Comparison of ENCODE assay signal across 9 cellular contexts in genomic region chr2:45992021-45992745, GRCh38.
DNase-seq lines count a peak whose midpoint lies in the region; TF ChIP-seq lines count a peak whose summit lies in the region.
"Had no signal": no experiment of that assay in that cellular context is flagged by ENCODE, and none has a peak within 500 bp of the region (broad histone marks: within the 10 kb centered on the region; RNA-seq: fewer than 3 reads in every experiment).

No MANE protein-coding gene starts in this region.

- H3K4me1 ChIP-seq in muscle layer of colon (ENCODE audit: insufficient read depth, low read length), result peaks cover 36% of the 10 kb centered on the region
- H3K4me1 ChIP-seq in CD4-positive, alpha-beta memory T cell (ENCODE audit: insufficient read depth, low read length), result no peaks in the 10 kb centered on the region

- peaks cover 2 to 6% (median 4%) of the 10 kb centered on the region in 4 donors for H3K4me1 Mint-ChIP-seq in CD4-positive, alpha-beta memory T cell

- intact Hi-C loops in CD4-positive, alpha-beta memory T cell (cut with micrococcal nuclease), result loop anchor here (5.0 kb wide), 1 partner anchor 350 kb away; no protein-coding TSS in a partner anchor

- no peaks in the 10 kb centered on the region for H3K27me3 Mint-ChIP-seq in CD4-positive, alpha-beta memory T cell
- H3K27me3 Mint-ChIP-seq: activated naive CD8-positive, alpha-beta T cell had no signal

- H3K4me3 Mint-ChIP-seq in CD4-positive, alpha-beta memory T cell, result no peak overlapping the region
- H3K4me3 Mint-ChIP-seq: activated naive CD8-positive, alpha-beta T cell had no signal

- H3K27me3 ChIP-seq in muscle layer of colon (ENCODE audit: control insufficient read depth in 1 of 2, insufficient read depth in 2 of 2, low read length in 2 of 2), result no peaks in the 10 kb centered on the region
- H3K27me3 ChIP-seq in CD4-positive, alpha-beta memory T cell (ENCODE audit: insufficient read depth, low read length), result no peaks in the 10 kb centered on the region

- H3K9ac ChIP-seq in muscle layer of colon (ENCODE audit: low read length), result no peak overlapping the region

- no peak for TF ChIP-seq CTCF in AG10803 (conservative IDR thresholded peaks at IDR 0.05; ENCODE audit: low read length)

- peaks cover 0 to 9% of the 10 kb centered on the region in 2 donors for H3K36me3 Mint-ChIP-seq in CD4-positive, alpha-beta memory T cell
- H3K36me3 Mint-ChIP-seq: activated naive CD8-positive, alpha-beta T cell had no signal

- H3K36me3 ChIP-seq in muscle layer of colon (ENCODE audit: insufficient read depth, low read length), result peaks cover 4% of the 10 kb centered on the region
- H3K36me3 ChIP-seq in CD4-positive, alpha-beta memory T cell (ENCODE audit: insufficient read depth, low read length), result no peaks in the 10 kb centered on the region

- H3K9me3 ChIP-seq in muscle layer of colon (ENCODE audit: low read length), result no peaks in the 10 kb centered on the region
- H3K9me3 ChIP-seq in CD4-positive, alpha-beta memory T cell (ENCODE audit: control insufficient read depth in 1 of 2, low read length in 2 of 2), result no peaks in the 10 kb centered on the region

- POLR2A ChIA-PET in CD4-positive, alpha-beta memory T cell (lab: Charles Lee; ENCODE audit: partially characterized antibody), result no interaction called here

- no peaks in the 10 kb centered on the region for H3K9me3 Mint-ChIP-seq in CD4-positive, alpha-beta memory T cell

- CTCF ChIA-PET in CD4-positive, alpha-beta memory T cell (lab: Charles Lee; ENCODE audit: partially characterized antibody), result interaction anchor here (0.8 to 5.2 kb wide), 12 partner anchors 9 to 657 kb away, joined by 3 to 30 read pairs (median 5); no protein-coding TSS in a partner anchor

- DNase-seq in AG10803 (ENCODE audit: low read depth) (peak; percentile 99), NCI-H1092 (lab: John Stamatoyannopoulos, UW) (peak; percentile 63), ecto neural progenitor cell (ENCODE audit: low spot score) (peak; percentile 28), HUDEP-2 (lab: John Stamatoyannopoulos, UW; ENCODE audit: unreplicated experiment in 76 of 76) (no peak), putamen (ENCODE audit: low spot score) (no peak), CD1c-positive myeloid dendritic cell (ENCODE audit: extremely low spot score) (no peak)
- DNase-seq in CD4-positive, alpha-beta memory T cell, result no peak

- no peak overlapping the region for H3K27ac Mint-ChIP-seq in CD4-positive, alpha-beta memory T cell
- H3K27ac Mint-ChIP-seq: activated naive CD8-positive, alpha-beta T cell had no signal

- H3K27ac ChIP-seq in muscle layer of colon (ENCODE audit: low read depth, low read length), result peak overlapping the region; percentile 76
- no peak overlapping the region for H3K27ac ChIP-seq in CD4-positive, alpha-beta memory T cell (ENCODE audit: low read depth, low read length)

- H3K4me3 ChIP-seq in AG10803 (ENCODE audit: low read length), result no peak overlapping the region
- H3K4me3 ChIP-seq in muscle layer of colon (ENCODE audit: low read depth in 1 of 2, low read length in 2 of 2), result no peak overlapping the region
- no peak overlapping the region for H3K4me3 ChIP-seq in CD4-positive, alpha-beta memory T cell (ENCODE audit: low read length in 2 of 2)

Comparison
In these comparisons a context has a peak if more than half of its experiments do, and no peak if none do; other contexts are left out.
1. DNase-seq: peak in AG10803 (single experiment), NCI-H1092 (single experiment) and ecto neural progenitor cell (single experiment); none in HUDEP-2 (0 of 76), CD4-positive, alpha-beta memory T cell (0 of 5), putamen (single experiment) and CD1c-positive myeloid dendritic cell (single experiment).